In genomic region chr14:95294834-95295599, GRCh38 we compare ENCODE assay signal across 1 cellular context.
TF ChIP-seq lines count a peak whose summit lies in the region.

No MANE protein-coding gene starts in this region.

TF ChIP-seq in HepG2, 621 proteins besides CTCF, POLR2A, EP300 and RAD21 (continued from another document and continues in another):
- TF ChIP-seq GMEB1 (CRISPR knock-in tag; IDR thresholded peaks at IDR 0.05; ENCODE audit: borderline replicate concordance) (no peak), TFAP4 (IDR thresholded peaks at IDR 0.05; ENCODE audit: borderline replicate concordance, low read depth) (peak; percentile 23; the same call in 1 of the 2 replicates), SALL2 (CRISPR knock-in tag; IDR thresholded peaks at IDR 0.05) (no peak), PRDM10 (CRISPR knock-in tag; IDR thresholded peaks at IDR 0.05; ENCODE audit: low read depth) (no peak), NCOR1 (IDR thresholded peaks at IDR 0.05; ENCODE audit: borderline replicate concordance, low read length) (no peak), CENPT (CRISPR knock-in tag; IDR thresholded peaks at IDR 0.05; ENCODE audit: low read depth) (no peak), RFX3 (CRISPR knock-in tag; IDR thresholded peaks at IDR 0.05) (no peak), HMGA1 (CRISPR knock-in tag; conservative IDR thresholded peaks at IDR 0.05) (no peak), ZFP82 (CRISPR knock-in tag; IDR thresholded peaks at IDR 0.05; ENCODE audit: borderline replicate concordance) (no peak), FOXO4 (CRISPR knock-in tag; conservative IDR thresholded peaks at IDR 0.05) (0 out of 2 replicates have a peak, but pooled peaks have one; percentile 87), ZNF646 (CRISPR knock-in tag; IDR thresholded peaks at IDR 0.05) (no peak), ZNF589 (CRISPR knock-in tag; conservative IDR thresholded peaks at IDR 0.05) (no peak), ZNF737 (CRISPR knock-in tag; IDR thresholded peaks at IDR 0.05; ENCODE audit: borderline replicate concordance) (no peak), ZNF407 (CRISPR knock-in tag; IDR thresholded peaks at IDR 0.05; ENCODE audit: not compliant biosample characterization) (no peak), LBX2 (CRISPR knock-in tag; IDR thresholded peaks at IDR 0.05; ENCODE audit: borderline replicate concordance) (no peak), ZNF160 (CRISPR knock-in tag; IDR thresholded peaks at IDR 0.05) (no peak), ZFAT (CRISPR knock-in tag; conservative IDR thresholded peaks at IDR 0.05) (no peak), SSRP1 (CRISPR knock-in tag; IDR thresholded peaks at IDR 0.05) (0 out of 2 replicates have a peak, but pooled peaks have one; percentile 15), CREM (IDR thresholded peaks at IDR 0.05) (no peak), CREM (CRISPR knock-in tag; IDR thresholded peaks at IDR 0.05) (no peak), MXI1 (IDR thresholded peaks at IDR 0.05; ENCODE audit: borderline replicate concordance, low read depth, low read length) (no peak), NFYC (CRISPR knock-in tag; IDR thresholded peaks at IDR 0.05) (no peak), ZNF777 (CRISPR knock-in tag; IDR thresholded peaks at IDR 0.05) (no peak), ZNF501 (CRISPR knock-in tag; IDR thresholded peaks at IDR 0.05) (peak; percentile 50; the same call in 1 of the 2 replicates), FOXP4 (CRISPR knock-in tag; IDR thresholded peaks at IDR 0.05) (no peak), CENPX (CRISPR knock-in tag; IDR thresholded peaks at IDR 0.05) (no peak), ZNF883 (CRISPR knock-in tag; IDR thresholded peaks at IDR 0.05; ENCODE audit: not compliant biosample characterization) (peak; percentile 28), ZNF432 (CRISPR knock-in tag; IDR thresholded peaks at IDR 0.05; ENCODE audit: borderline replicate concordance) (no peak), DDIT3 (CRISPR knock-in tag; IDR thresholded peaks at IDR 0.05) (no peak)
